In genomic region chr14:38243696-38244250, GRCh38 we compare ENCODE assay signal across 21 cellular contexts. TPM values are rescaled to one million over a fixed set of nuclear protein-coding genes. Genes with fewer than 3 reads are reported as not detected.
"Had no signal": no experiment of that assay in that cellular context is flagged by ENCODE, and none has a peak within 500 bp of the region (broad histone marks: within the 10 kb centered on the region; RNA-seq: fewer than 3 reads in every experiment).

No MANE protein-coding gene starts in this region.

- ATAC-seq: gastroesophageal sphincter; left lung; lower lobe of right lung; natural killer cell; stimulated activated naive B cell treated with anti-CD40 and anti-IgM and Interleukin-4, amounts not matched to agents 10 μg/mL and 1 μg/mL and 100 μg/mL, for 72 hours; stimulated activated naive CD8-positive, alpha-beta T cell treated with anti-CD3 and anti-CD28 coated beads, Interleukin-15, amount 100 ng/mL, for 72 hours had no signal

- DNase-seq: effector memory CD4-positive, alpha-beta T cell; foreskin fibroblast; immature natural killer cell; left lung; lower lobe of right lung; natural killer cell; posterior cingulate gyrus; sigmoid colon; stimulated activated CD4-positive, alpha-beta T cell treated with anti-CD3 and anti-CD28 coated beads, Interleukin-2, amount 100 ng/mL, for 24 hours; stimulated activated CD4-positive, alpha-beta T cell treated with anti-CD3 and anti-CD28 coated beads, Interleukin-4, amount 100 ng/mL, for 4 hours; stimulated activated naive B cell treated with anti-CD40 and anti-IgM and Interleukin-4, amounts not matched to agents 10 μg/mL and 1 μg/mL and 100 μg/mL, for 72 hours; stimulated activated naive CD8-positive, alpha-beta T cell treated with anti-CD3 and anti-CD28 coated beads, Interleukin-15, amount 100 ng/mL, for 72 hours; transverse colon had no signal

- H3K4me3 ChIP-seq: esophagus muscularis mucosa, gastroesophageal sphincter, left lung, lower lobe of right lung, right atrium auricular region, sigmoid colon, skin epidermis, thoracic aorta, transverse colon had no signal

RNA-seq across cellular contexts. Expression of gene CLEC14A, which starts 12.1 kb away (rescaled TPM):
- total RNA-seq: natural killer cell, neural crest cell, osteocyte had no signal

RNA-seq across cellular contexts. Expression of gene SSTR1, which starts 36.1 kb away (rescaled TPM):
- total RNA-seq: mesothelial cell of epicardium, natural killer cell, neural crest cell, osteocyte had no signal
